Comparison of ENCODE assay signal across 8 cellular contexts in genomic region chr13:98454389-98454881, GRCh38.
A peak's percentile ranks its signal among the peaks of the same experiment; 100 is the strongest.
DNase-seq lines count a peak whose midpoint lies in the region; ATAC-seq and TF ChIP-seq lines count a peak whose summit lies in the region.

No MANE protein-coding gene starts in this region.

- H3K36me3 ChIP-seq in breast epithelium (peaks cover 5% of the 10 kb centered on the region), vagina (peaks cover 0 to 39% of the 10 kb centered on the region in 2 donors)

- H3K4me1 ChIP-seq in breast epithelium: no peaks in the 10 kb centered on the region
- H3K4me1 ChIP-seq in vagina: peaks cover 62% of the 10 kb centered on the region

- no peaks in the 10 kb centered on the region for H3K27me3 ChIP-seq in breast epithelium
- H3K27me3 ChIP-seq in vagina: no peaks in the 10 kb centered on the region

- H3K9me3 ChIP-seq in breast epithelium: no peaks in the 10 kb centered on the region
- H3K9me3 ChIP-seq in vagina: no peaks in the 10 kb centered on the region

- H3K27ac ChIP-seq in breast epithelium (peak overlapping the region; percentile 71 to 80), vagina (peak overlapping the region; percentile 83)

- H3K4me3 ChIP-seq in breast epithelium: no peak overlapping the region
- no peak overlapping the region for H3K4me3 ChIP-seq in vagina

- intact Hi-C loops in breast epithelium (cut with DNase I; ENCODE audit: low total_unique reads): no loop called here
- intact Hi-C loops in vagina (cut with DNase I): loop anchor here (5.0 kb wide), 2 partner anchors 43 to 123 kb away; partner anchors contain the start of gene STK24

- ATAC-seq in HG02571 (IDR thresholded peaks at IDR 0.05; ENCODE audit: unreplicated experiment): no peak

- TF ChIP-seq POLR2A in breast epithelium (IDR thresholded peaks at IDR 0.05): no peak
- TF ChIP-seq POLR2A in vagina (IDR thresholded peaks at IDR 0.05): no peak

- DNase-seq in A172 (ENCODE audit: low spot score) (peak; percentile 79), NCI-H1105 (lab: John Stamatoyannopoulos, UW) (peak; percentile 31), breast epithelium (ENCODE audit: low spot score in 2 of 2) (no peak), lung microvascular endothelial cell (ENCODE audit: low read depth in 2 of 2) (peak; percentile 39 to 48), vagina (ENCODE audit: extremely low spot score in 2 of 2) (no peak), NK-92 (lab: John Stamatoyannopoulos, UW; ENCODE audit: unreplicated experiment) (no peak)
- DNase-seq in stimulated activated CD8-positive, alpha-beta memory T cell treated with anti-CD3 and anti-CD28 coated beads, Interleukin-4, amount 100 ng/mL, for 48 hours: no peak

- TF ChIP-seq CTCF in breast epithelium (IDR thresholded peaks at IDR 0.05) (no peak), vagina (IDR thresholded peaks at IDR 0.05) (no peak)

Comparison
In these comparisons a context has a peak if more than half of its experiments do, and no peak if none do; other contexts are left out.
1. DNase-seq: peak in A172 (single experiment), NCI-H1105 (single experiment) and lung microvascular endothelial cell (2 of 2); none in breast epithelium (0 of 2), vagina (0 of 2), NK-92 (single experiment) and stimulated activated CD8-positive, alpha-beta memory T cell treated with anti-CD3 and anti-CD28 coated beads, Interleukin-4, amount 100 ng/mL, for 48 hours (single experiment).